In the genomic region with DNA sequence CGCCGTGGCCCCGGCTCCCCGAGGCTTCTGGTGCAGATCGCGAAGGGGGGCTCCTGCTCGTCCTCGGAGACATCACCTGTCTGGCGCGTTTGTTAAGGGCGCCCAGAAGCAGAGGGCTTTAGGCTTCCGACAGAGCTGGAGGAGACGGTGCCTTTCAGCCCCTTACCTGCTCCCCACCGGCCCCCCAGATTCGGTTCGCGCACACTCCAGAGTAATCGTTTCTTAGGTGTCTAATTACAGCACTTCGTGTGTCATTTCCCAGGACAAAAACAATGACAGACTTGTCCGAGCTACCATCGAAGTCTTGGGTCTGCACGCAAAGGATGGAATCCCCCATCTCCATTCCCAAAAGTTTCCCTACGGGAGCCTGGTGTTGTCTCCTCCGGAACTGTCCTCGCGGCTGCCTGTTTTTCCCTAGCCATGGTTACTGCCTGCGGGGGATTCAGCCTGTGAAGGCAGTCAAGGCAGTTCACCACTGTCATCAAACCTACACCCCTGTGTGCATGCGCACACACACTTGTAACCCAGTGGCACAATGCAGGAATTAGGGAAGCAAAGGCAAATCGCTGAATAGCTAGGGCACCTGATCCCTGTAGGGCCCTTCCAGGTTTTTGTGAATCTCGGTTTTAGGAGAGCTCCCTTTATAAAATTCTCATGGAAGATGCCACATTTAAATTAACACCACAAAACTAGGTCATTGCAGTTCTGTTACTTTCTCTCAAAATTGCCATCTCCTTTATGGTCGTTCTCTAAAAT, we compare ENCODE assay signal across 8 cellular contexts. TPM values are rescaled to one million over a fixed set of nuclear protein-coding genes. Genes with fewer than 3 reads are reported as not detected.
DNase-seq lines count a peak whose midpoint lies in the region; ATAC-seq and TF ChIP-seq lines count a peak whose summit lies in the region.

No MANE protein-coding gene starts in this region.

- no peak for DNase-seq in AG09309 (ENCODE audit: low read depth)
- DNase-seq in HFF-Myc (ENCODE audit: extremely low read depth, low read depth): no peak
- DNase-seq in SK-N-SH: peak; percentile 78
- DNase-seq in epithelial cell of esophagus (ENCODE audit: low read depth): peak; percentile 58
- DNase-seq in memory B cell (ENCODE audit: low spot score in 2 of 2): no peak
- no peak for DNase-seq in NCI-H446 treated with DMSO at 0.1 percent for 48 hours (lab: John Stamatoyannopoulos, UW)

- H3K27ac Mint-ChIP-seq in memory B cell: no peak overlapping the region

- no peaks in the 10 kb centered on the region for H3K9me2 ChIP-seq in SK-N-SH

- POLR2A ChIA-PET in SK-N-SH (lab: Yijun Ruan, JAX): interaction anchor here (0.6 to 1.2 kb wide), 5 partner anchors 112 to 1138 kb away, joined by 3 to 7 read pairs (median 3); a partner anchor contains a TSS

- no peaks in the 10 kb centered on the region for H3K9me3 ChIP-seq in SK-N-SH

- peak overlapping the region; percentile 90 for H3K9ac ChIP-seq in SK-N-SH

- H3K4me2 ChIP-seq in SK-N-SH: peak overlapping the region; percentile 88

- H3K27ac ChIP-seq in SK-N-SH (ENCODE audit: low read depth in 2 of 2, low read length in 1 of 2) (peak overlapping the region; percentile 79 to 96), temporal lobe (ENCODE audit: low read depth, low read length) (peak overlapping the region; percentile 88)

- peaks cover 37% of the 10 kb centered on the region for H3K79me2 ChIP-seq in SK-N-SH (ENCODE audit: insufficient read depth)

- CTCF ChIA-PET in SK-N-SH (lab: Yijun Ruan, JAX): interaction anchor here (0.5 to 1.4 kb wide), 4 partner anchors 19 to 550 kb away, joined by 3 read pairs; no protein-coding TSS in a partner anchor

- H3K4me1 Mint-ChIP-seq in memory B cell: peaks cover 5% of the 10 kb centered on the region

- H3K27me3 Mint-ChIP-seq in memory B cell: peaks cover 18% of the 10 kb centered on the region

- H3K9me3 Mint-ChIP-seq in memory B cell: peaks cover 4% of the 10 kb centered on the region

- no peak for TF ChIP-seq EP300 in SK-N-SH (IDR thresholded peaks at IDR 0.05; ENCODE audit: borderline replicate concordance in 1 of 2, low read depth in 1 of 2, low read length in 1 of 2)

- H3K36me3 Mint-ChIP-seq in memory B cell: no peaks in the 10 kb centered on the region

- H3K36me3 ChIP-seq in SK-N-SH (replicated peaks in 1 of 2; ENCODE audit: control insufficient read depth in 1 of 2, insufficient read depth in 2 of 2, low read length in 1 of 2): no peaks in the 10 kb centered on the region

- H4K20me1 ChIP-seq in SK-N-SH (ENCODE audit: insufficient read depth): peaks cover 28% of the 10 kb centered on the region

- H3K4me1 ChIP-seq in SK-N-SH (ENCODE audit: control insufficient read depth in 1 of 2, insufficient read depth in 2 of 2, low read depth in 1 of 2, low read length in 1 of 2): peaks cover 0 to 12% of the 10 kb centered on the region in 2 experiments; a peak in 2 of 4 replicates

- ATAC-seq in memory B cell (ENCODE audit: low read depth): peak; percentile 21
- no peak for ATAC-seq in GM18868 (IDR thresholded peaks at IDR 0.05; ENCODE audit: unreplicated experiment)

- H3F3A ChIP-seq in SK-N-SH (replicated peaks; ENCODE audit: insufficient read depth): peaks cover 7% of the 10 kb centered on the region

- peak overlapping the region; percentile 66 for H3K4me3 Mint-ChIP-seq in memory B cell

- no peaks in the 10 kb centered on the region for H3K27me3 ChIP-seq in SK-N-SH (ENCODE audit: insufficient read depth)

- peak overlapping the region; percentile 91 for H2AFZ ChIP-seq in SK-N-SH (ENCODE audit: low read depth)

- TF ChIP-seq RAD21 in SK-N-SH (IDR thresholded peaks at IDR 0.05; ENCODE audit: low read length): no peak; the same call in 1 of the 2 replicates

- TF ChIP-seq CTCF in AG09309 (IDR thresholded peaks at IDR 0.05; ENCODE audit: control insufficient read depth, insufficient read depth, low read depth, low read length, missing control alignments) (no peak), HFF-Myc (IDR thresholded peaks at IDR 0.05; ENCODE audit: low read depth, low read length, missing control alignments) (no peak), SK-N-SH (IDR thresholded peaks at IDR 0.05) (no peak), epithelial cell of esophagus (IDR thresholded peaks at IDR 0.05; ENCODE audit: insufficient read depth, low read depth, low read length, missing control alignments) (no peak)

- 7% methylated on average over 18 of the region's 31 CpGs for WGBS in SK-N-SH (ENCODE audit: low lambda C conversion rate)

- H3K4me3 ChIP-seq in AG09309 (ENCODE audit: control insufficient read depth, low read depth, low read length) (peak overlapping the region; percentile 85), HFF-Myc (replicated peaks; ENCODE audit: low read depth, low read length) (peak overlapping the region; percentile 84), SK-N-SH (ENCODE audit: low read depth in 2 of 2, low read length in 1 of 2) (peak overlapping the region; percentile 86 to 87), epithelial cell of esophagus (ENCODE audit: low read length) (peak overlapping the region; percentile 88)

TF ChIP-seq in SK-N-SH, 30 proteins besides CTCF, POLR2A, EP300 and RAD21 (continues in another document):
- TF ChIP-seq SMC3 (IDR thresholded peaks at IDR 0.05; ENCODE audit: low read depth, low read length) (peak; percentile 1; the same call in 1 of the 2 replicates), FOXJ3 (CRISPR knock-in tag; IDR thresholded peaks at IDR 0.05) (no peak), POLR2AphosphoS5 (IDR thresholded peaks at IDR 0.05; ENCODE audit: low read depth, low read length) (peak; percentile 29), RXRA (IDR thresholded peaks at IDR 0.05; ENCODE audit: borderline replicate concordance, low read depth) (no peak), TAF1 (IDR thresholded peaks at IDR 0.05; ENCODE audit: borderline replicate concordance, low read depth, low read length) (peak; percentile 37; the same call in 1 of the 2 replicates), RCOR1 (IDR thresholded peaks at IDR 0.05; ENCODE audit: low read length) (no peak), TEAD4 (IDR thresholded peaks at IDR 0.05; ENCODE audit: borderline replicate concordance, insufficient read depth) (no peak), MXI1 (IDR thresholded peaks at IDR 0.05; ENCODE audit: low read depth, low read length) (peak; percentile 66), NFIC (IDR thresholded peaks at IDR 0.05; ENCODE audit: borderline replicate concordance) (no peak), SIN3A (IDR thresholded peaks at IDR 0.05; ENCODE audit: borderline replicate concordance, low read depth, low read length) (0 out of 2 replicates have a peak, but pooled peaks have one; percentile 5)
- TF ChIP-seq, protein P1, sequence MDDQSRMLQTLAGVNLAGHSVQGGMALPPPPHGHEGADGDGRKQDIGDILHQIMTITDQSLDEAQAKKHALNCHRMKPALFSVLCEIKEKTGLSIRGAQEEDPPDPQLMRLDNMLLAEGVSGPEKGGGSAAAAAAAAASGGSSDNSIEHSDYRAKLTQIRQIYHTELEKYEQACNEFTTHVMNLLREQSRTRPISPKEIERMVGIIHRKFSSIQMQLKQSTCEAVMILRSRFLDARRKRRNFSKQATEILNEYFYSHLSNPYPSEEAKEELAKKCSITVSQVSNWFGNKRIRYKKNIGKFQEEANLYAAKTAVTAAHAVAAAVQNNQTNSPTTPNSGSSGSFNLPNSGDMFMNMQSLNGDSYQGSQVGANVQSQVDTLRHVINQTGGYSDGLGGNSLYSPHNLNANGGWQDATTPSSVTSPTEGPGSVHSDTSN (IDR thresholded peaks at IDR 0.05): no peak
- TF ChIP-seq, protein P2, sequence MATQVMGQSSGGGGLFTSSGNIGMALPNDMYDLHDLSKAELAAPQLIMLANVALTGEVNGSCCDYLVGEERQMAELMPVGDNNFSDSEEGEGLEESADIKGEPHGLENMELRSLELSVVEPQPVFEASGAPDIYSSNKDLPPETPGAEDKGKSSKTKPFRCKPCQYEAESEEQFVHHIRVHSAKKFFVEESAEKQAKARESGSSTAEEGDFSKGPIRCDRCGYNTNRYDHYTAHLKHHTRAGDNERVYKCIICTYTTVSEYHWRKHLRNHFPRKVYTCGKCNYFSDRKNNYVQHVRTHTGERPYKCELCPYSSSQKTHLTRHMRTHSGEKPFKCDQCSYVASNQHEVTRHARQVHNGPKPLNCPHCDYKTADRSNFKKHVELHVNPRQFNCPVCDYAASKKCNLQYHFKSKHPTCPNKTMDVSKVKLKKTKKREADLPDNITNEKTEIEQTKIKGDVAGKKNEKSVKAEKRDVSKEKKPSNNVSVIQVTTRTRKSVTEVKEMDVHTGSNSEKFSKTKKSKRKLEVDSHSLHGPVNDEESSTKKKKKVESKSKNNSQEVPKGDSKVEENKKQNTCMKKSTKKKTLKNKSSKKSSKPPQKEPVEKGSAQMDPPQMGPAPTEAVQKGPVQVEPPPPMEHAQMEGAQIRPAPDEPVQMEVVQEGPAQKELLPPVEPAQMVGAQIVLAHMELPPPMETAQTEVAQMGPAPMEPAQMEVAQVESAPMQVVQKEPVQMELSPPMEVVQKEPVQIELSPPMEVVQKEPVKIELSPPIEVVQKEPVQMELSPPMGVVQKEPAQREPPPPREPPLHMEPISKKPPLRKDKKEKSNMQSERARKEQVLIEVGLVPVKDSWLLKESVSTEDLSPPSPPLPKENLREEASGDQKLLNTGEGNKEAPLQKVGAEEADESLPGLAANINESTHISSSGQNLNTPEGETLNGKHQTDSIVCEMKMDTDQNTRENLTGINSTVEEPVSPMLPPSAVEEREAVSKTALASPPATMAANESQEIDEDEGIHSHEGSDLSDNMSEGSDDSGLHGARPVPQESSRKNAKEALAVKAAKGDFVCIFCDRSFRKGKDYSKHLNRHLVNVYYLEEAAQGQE (IDR thresholded peaks at IDR 0.05; ENCODE audit: low read depth, low read length): 0 out of 2 replicates have a peak, but pooled peaks have one; percentile 14
- TF ChIP-seq, protein P3, sequence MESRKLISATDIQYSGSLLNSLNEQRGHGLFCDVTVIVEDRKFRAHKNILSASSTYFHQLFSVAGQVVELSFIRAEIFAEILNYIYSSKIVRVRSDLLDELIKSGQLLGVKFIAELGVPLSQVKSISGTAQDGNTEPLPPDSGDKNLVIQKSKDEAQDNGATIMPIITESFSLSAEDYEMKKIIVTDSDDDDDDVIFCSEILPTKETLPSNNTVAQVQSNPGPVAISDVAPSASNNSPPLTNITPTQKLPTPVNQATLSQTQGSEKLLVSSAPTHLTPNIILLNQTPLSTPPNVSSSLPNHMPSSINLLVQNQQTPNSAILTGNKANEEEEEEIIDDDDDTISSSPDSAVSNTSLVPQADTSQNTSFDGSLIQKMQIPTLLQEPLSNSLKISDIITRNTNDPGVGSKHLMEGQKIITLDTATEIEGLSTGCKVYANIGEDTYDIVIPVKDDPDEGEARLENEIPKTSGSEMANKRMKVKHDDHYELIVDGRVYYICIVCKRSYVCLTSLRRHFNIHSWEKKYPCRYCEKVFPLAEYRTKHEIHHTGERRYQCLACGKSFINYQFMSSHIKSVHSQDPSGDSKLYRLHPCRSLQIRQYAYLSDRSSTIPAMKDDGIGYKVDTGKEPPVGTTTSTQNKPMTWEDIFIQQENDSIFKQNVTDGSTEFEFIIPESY (IDR thresholded peaks at IDR 0.05; ENCODE audit: borderline replicate concordance, low read depth): no peak

RNA-seq across cellular contexts. Expression of a gene that starts 0.7 kb away (rescaled TPM):
- 6.8 and 8.8 TPM in 2 replicates for polyA plus RNA-seq in SK-N-SH (2012; rRNA removed)
- polyA plus RNA-seq in SK-N-SH (2012; cell fraction: cytosol; rRNA removed): 7.9 and 8.2 TPM in 2 replicates
- polyA plus RNA-seq in SK-N-SH (2012; cell fraction: nucleus; rRNA removed): 8.5 and 14.4 TPM in 2 replicates
- total RNA-seq in temporal lobe: 137 TPM

Comparison
In these comparisons a context has a peak if more than half of its experiments do, and no peak if none do; other contexts are left out.
1. DNase-seq: peak in SK-N-SH (single experiment) and epithelial cell of esophagus (single experiment); none in AG09309 (single experiment), HFF-Myc (single experiment), memory B cell (0 of 2) and NCI-H446 treated with DMSO at 0.1 percent for 48 hours (single experiment).
2. Peak in every context shown above with its lines, with median percentiles within 50 percentile points of each other: H3K4me3 ChIP-seq.